Comparison of ENCODE assay signal across 37 cellular contexts in genomic region chr3:129972301-129972700, GRCh38. TPM values are rescaled to one million over a fixed set of nuclear protein-coding genes. Genes with fewer than 3 reads are reported as not detected.
"Had no signal": no experiment of that assay in that cellular context is flagged by ENCODE, and none has a peak within 500 bp of the region (broad histone marks: within the 10 kb centered on the region; RNA-seq: fewer than 3 reads in every experiment).

No MANE protein-coding gene starts in this region.

- DNase-seq: Karpas-422, Kasumi-1, MG63, MM.1S, MV-4-11, NCI-H1048, NCI-H1092, NCI-H1092 treated with DMSO at 0.1 percent for 48 hours, NCI-H1105, NCI-H1105 treated with DMSO at 0.1 percent for 48 hours, NCI-H1417 treated with DMSO at 0.1 percent for 48 hours, NCI-H1436, NCI-H1436 treated with DMSO at 0.1 percent for 48 hours, NCI-H146, NCI-H1694, NCI-H1694 treated with DMSO at 0.1 percent for 48 hours, NCI-H187, NCI-H187 treated with DMSO at 0.1 percent for 48 hours, NCI-H1930, NCI-H2029, NCI-H2029 treated with DMSO at 0.1 percent for 48 hours, NCI-H2081, NCI-H2081 treated with DMSO at 0.1 percent for 48 hours, NCI-H2107, NCI-H2171, NCI-H2171 treated with DMSO at 0.1 percent for 48 hours, NCI-H2227 treated with DMSO at 0.1 percent for 48 hours, NCI-H226, NCI-H345, NCI-H446, NCI-H446 treated with DMSO at 0.1 percent for 48 hours, NCI-H524, NCI-H524 treated with DMSO at 0.1 percent for 48 hours had no signal

- H3K9me3 ChIP-seq: MG63 had no signal

- H3K36me3 ChIP-seq: MG63 had no signal

- H3K4me3 ChIP-seq: MG63 had no signal

- H3K27me3 ChIP-seq: MG63 had no signal

RNA-seq across cellular contexts. Expression of gene TRH, which starts 2.2 kb away (rescaled TPM):
- total RNA-seq: LHCN-M2, M059J, MCF 10A, NCI-H460 had no signal
